ENCODE assay signal across 1 cellular context in genomic region chr1:35769759-35770446, GRCh38.
A peak's percentile ranks its signal among the peaks of the same experiment; 100 is the strongest.
TF ChIP-seq lines count a peak whose summit lies in the region.

CLSPN (minus strand) TSS chr1:35769978; CDS start chr1:35769870, 108 bp downstream.

TF ChIP-seq in K562, 482 proteins besides CTCF, POLR2A, EP300 and RAD21 (continued from another document and continues in another):
- TF ChIP-seq CREB3L1 (IDR thresholded peaks at IDR 0.05; ENCODE audit: borderline replicate concordance, low read depth): peak; percentile 62; the same call in 1 of the 2 replicates
- TF ChIP-seq FIP1L1 (IDR thresholded peaks at IDR 0.05; ENCODE audit: low read depth, low read length, poor library complexity, severe bottlenecking): peak; percentile 94
- TF ChIP-seq ZBTB26 (CRISPR knock-in tag; IDR thresholded peaks at IDR 0.05): no peak
- no peak for TF ChIP-seq GTF2B (IDR thresholded peaks at IDR 0.05; ENCODE audit: extremely low read depth, insufficient read length)
- no peak for TF ChIP-seq IRF9 (tag; IDR thresholded peaks at IDR 0.05)
- no peak for TF ChIP-seq FOXM1 (IDR thresholded peaks at IDR 0.05; ENCODE audit: low read depth)
- TF ChIP-seq FOXM1 (CRISPR knock-in tag; IDR thresholded peaks at IDR 0.05; ENCODE audit: low read depth): 0 out of 2 replicates have a peak, but pooled peaks have one; percentile 36
- no peak for TF ChIP-seq PHB (CRISPR knock-in tag; IDR thresholded peaks at IDR 0.05)
- TF ChIP-seq MTA3 (IDR thresholded peaks at IDR 0.05; ENCODE audit: borderline replicate concordance): no peak; the same call in 1 of the 2 replicates
- no peak for TF ChIP-seq MEIS2 (IDR thresholded peaks at IDR 0.05; ENCODE audit: partially characterized antibody)
- TF ChIP-seq RNF2 (IDR thresholded peaks at IDR 0.05): peak; percentile 27; the same call in 1 of the 2 replicates
- peak; percentile 96 for TF ChIP-seq SP1 (CRISPR knock-in tag; IDR thresholded peaks at IDR 0.05)
- no peak for TF ChIP-seq SNAPC5 (CRISPR knock-in tag; IDR thresholded peaks at IDR 0.05)
- no peak for TF ChIP-seq HES1 (IDR thresholded peaks at IDR 0.05; ENCODE audit: low read depth)
- TF ChIP-seq SIN3A (IDR thresholded peaks at IDR 0.05; ENCODE audit: borderline replicate concordance in 2 of 2, control insufficient read depth in 1 of 2, low read depth in 2 of 2, low read length in 2 of 2): peak in 1 of 2 experiments; percentile 89; a peak in 2 of 4 replicates
- TF ChIP-seq NR2C1 (IDR thresholded peaks at IDR 0.05): peak; percentile 95
- peak; percentile 95 for TF ChIP-seq NR2C1 (tag; IDR thresholded peaks at IDR 0.05)
- 0 out of 2 replicates have a peak, but pooled peaks have one; percentile 39 for TF ChIP-seq ZKSCAN1 (IDR thresholded peaks at IDR 0.05; ENCODE audit: low read depth, low read length)
- TF ChIP-seq BHLHE40 (IDR thresholded peaks at IDR 0.05; ENCODE audit: low read length): peak; percentile 36; the same call in 1 of the 2 replicates
- no peak for TF ChIP-seq HMGXB4 (CRISPR knock-in tag; IDR thresholded peaks at IDR 0.05)
- no peak; the same call in 1 of the 2 replicates for TF ChIP-seq TCF3 (CRISPR knock-in tag; IDR thresholded peaks at IDR 0.05)
- peak; percentile 86 for TF ChIP-seq EGR1 (conservative IDR thresholded peaks at IDR 0.05)
- TF ChIP-seq ZBTB9 (CRISPR knock-in tag; IDR thresholded peaks at IDR 0.05): no peak
- TF ChIP-seq ZC3H11A (IDR thresholded peaks at IDR 0.05; ENCODE audit: low read depth, low read length): 0 out of 2 replicates have a peak, but pooled peaks have one; percentile 36
- TF ChIP-seq HDAC6 (IDR thresholded peaks at IDR 0.05; ENCODE audit: low read depth, low read length): no peak
- TF ChIP-seq TEAD2 (tag; IDR thresholded peaks at IDR 0.05): no peak
- 0 out of 2 replicates have a peak, but pooled peaks have one; percentile 75 for TF ChIP-seq CBX1 (IDR thresholded peaks at IDR 0.05; ENCODE audit: low read depth)
- TF ChIP-seq ZFP30 (CRISPR knock-in tag; IDR thresholded peaks at IDR 0.05; ENCODE audit: borderline replicate concordance): no peak
- peak; percentile 99 for TF ChIP-seq SUPT5H (IDR thresholded peaks at IDR 0.05)
- TF ChIP-seq SMARCA4 (IDR thresholded peaks at IDR 0.05): 0 out of 2 replicates have a peak, but pooled peaks have one; percentile 66
- no peak for TF ChIP-seq MCM2 (IDR thresholded peaks at IDR 0.05; ENCODE audit: low read depth)
- TF ChIP-seq ZNF518B (CRISPR knock-in tag; IDR thresholded peaks at IDR 0.05): no peak
- TF ChIP-seq E2F4 (CRISPR knock-in tag; IDR thresholded peaks at IDR 0.05; ENCODE audit: low read depth): peak; percentile 95
- TF ChIP-seq MTF1 (CRISPR knock-in tag; IDR thresholded peaks at IDR 0.05; ENCODE audit: borderline replicate concordance): no peak
- TF ChIP-seq ZNF583 (CRISPR knock-in tag; IDR thresholded peaks at IDR 0.05): no peak; the same call in 1 of the 2 replicates
- no peak for TF ChIP-seq REST (CRISPR knock-in tag; IDR thresholded peaks at IDR 0.05; ENCODE audit: low read depth)
- no peak for TF ChIP-seq DEAF1 (CRISPR knock-in tag; IDR thresholded peaks at IDR 0.05)
- peak; percentile 67 for TF ChIP-seq ATF6 (CRISPR knock-in tag; IDR thresholded peaks at IDR 0.05)
- no peak for TF ChIP-seq NR2F6 (CRISPR knock-in tag; IDR thresholded peaks at IDR 0.05)
